In genomic region chr19:36850646-36851442, GRCh38 we compare ENCODE assay signal across 1 cellular context.
TF ChIP-seq lines count a peak whose summit lies in the region.

ZNF345 (plus strand) TSS chr19:36850876; CDS start chr19:36876831, 25,955 bp downstream.

TF ChIP-seq in HepG2, 621 proteins besides CTCF, POLR2A, EP300 and RAD21 (continued from another document and continues in another):
- TF ChIP-seq ZBTB14 (CRISPR knock-in tag; IDR thresholded peaks at IDR 0.05) (no peak), KLF12 (CRISPR knock-in tag; IDR thresholded peaks at IDR 0.05; ENCODE audit: borderline replicate concordance) (no peak), XBP1 (CRISPR knock-in tag; IDR thresholded peaks at IDR 0.05) (no peak), HMGA1 (CRISPR knock-in tag; conservative IDR thresholded peaks at IDR 0.05) (no peak), TRAFD1 (CRISPR knock-in tag; IDR thresholded peaks at IDR 0.05; ENCODE audit: borderline replicate concordance) (no peak), ZNF615 (CRISPR knock-in tag; IDR thresholded peaks at IDR 0.05; ENCODE audit: borderline replicate concordance) (no peak), CHCHD3 (CRISPR knock-in tag; IDR thresholded peaks at IDR 0.05) (no peak), KDM5A (IDR thresholded peaks at IDR 0.05; ENCODE audit: borderline replicate concordance, low read length) (peak; percentile 34), MLLT10 (CRISPR knock-in tag; IDR thresholded peaks at IDR 0.05) (no peak), HOXA5 (CRISPR knock-in tag; IDR thresholded peaks at IDR 0.05) (no peak), CENPBD1 (CRISPR knock-in tag; IDR thresholded peaks at IDR 0.05; ENCODE audit: borderline replicate concordance, low read depth) (no peak), SCMH1 (CRISPR knock-in tag; IDR thresholded peaks at IDR 0.05; ENCODE audit: borderline replicate concordance) (no peak), ZNF33B (CRISPR knock-in tag; IDR thresholded peaks at IDR 0.05) (no peak), ZMAT3 (CRISPR knock-in tag; conservative IDR thresholded peaks at IDR 0.05) (no peak), PHF5A (CRISPR knock-in tag; IDR thresholded peaks at IDR 0.05; ENCODE audit: low read depth, unreplicated experiment) (no peak), MEF2D (CRISPR knock-in tag; IDR thresholded peaks at IDR 0.05) (no peak), ZFP1 (CRISPR knock-in tag; IDR thresholded peaks at IDR 0.05) (no peak), CERS6 (CRISPR knock-in tag; IDR thresholded peaks at IDR 0.05) (no peak), PAX8 (CRISPR knock-in tag; IDR thresholded peaks at IDR 0.05; ENCODE audit: borderline replicate concordance) (no peak), U2AF2 (IDR thresholded peaks at IDR 0.05; ENCODE audit: low read depth, low read length) (no peak), ZBTB25 (CRISPR knock-in tag; IDR thresholded peaks at IDR 0.05) (no peak), ZNF713 (CRISPR knock-in tag; IDR thresholded peaks at IDR 0.05) (no peak), RNF2 (conservative IDR thresholded peaks at IDR 0.05; ENCODE audit: low read depth) (no peak), ZNF7 (CRISPR knock-in tag; IDR thresholded peaks at IDR 0.05) (no peak), GTF2F1 (IDR thresholded peaks at IDR 0.05; ENCODE audit: low read length) (no peak), PRDM15 (CRISPR knock-in tag; IDR thresholded peaks at IDR 0.05) (no peak), ATF6 (CRISPR knock-in tag; conservative IDR thresholded peaks at IDR 0.05) (no peak), ZNF510 (CRISPR knock-in tag; IDR thresholded peaks at IDR 0.05; ENCODE audit: low read depth) (no peak), MED1 (CRISPR knock-in tag; IDR thresholded peaks at IDR 0.05) (0 out of 2 replicates have a peak, but pooled peaks have one; percentile 10), DPF2 (CRISPR knock-in tag; IDR thresholded peaks at IDR 0.05; ENCODE audit: borderline replicate concordance, low read depth) (no peak), THYN1 (CRISPR knock-in tag; IDR thresholded peaks at IDR 0.05; ENCODE audit: borderline replicate concordance, low read depth) (no peak), MTA1 (CRISPR knock-in tag; IDR thresholded peaks at IDR 0.05; ENCODE audit: borderline replicate concordance) (0 out of 2 replicates have a peak, but pooled peaks have one; percentile 47), TRIM24 (CRISPR knock-in tag; IDR thresholded peaks at IDR 0.05) (no peak), ZNF543 (CRISPR knock-in tag; IDR thresholded peaks at IDR 0.05) (0 out of 2 replicates have a peak, but pooled peaks have one; percentile 32), ZNF605 (CRISPR knock-in tag; IDR thresholded peaks at IDR 0.05) (no peak), NFYC (CRISPR knock-in tag; IDR thresholded peaks at IDR 0.05) (no peak), RCOR2 (CRISPR knock-in tag; IDR thresholded peaks at IDR 0.05) (no peak), ZNF17 (CRISPR knock-in tag; IDR thresholded peaks at IDR 0.05) (no peak), MIER2 (CRISPR knock-in tag; IDR thresholded peaks at IDR 0.05) (no peak), RBAK (CRISPR knock-in tag; IDR thresholded peaks at IDR 0.05) (no peak), MAFK (conservative IDR thresholded peaks at IDR 0.05 in 1 of 2, IDR thresholded peaks at IDR 0.05 in 1 of 2; ENCODE audit: low read length in 2 of 2) (no peak), JDP2 (CRISPR knock-in tag; IDR thresholded peaks at IDR 0.05; ENCODE audit: borderline replicate concordance) (no peak), MIER3 (CRISPR knock-in tag; IDR thresholded peaks at IDR 0.05; ENCODE audit: borderline replicate concordance) (no peak; the same call in 1 of the 2 replicates), ZGPAT (CRISPR knock-in tag; IDR thresholded peaks at IDR 0.05) (peak; percentile 55; the same call in 1 of the 2 replicates), STAT6 (CRISPR knock-in tag; IDR thresholded peaks at IDR 0.05; ENCODE audit: borderline replicate concordance) (no peak), SIN3B (IDR thresholded peaks at IDR 0.05; ENCODE audit: low read length) (no peak), ZSCAN29 (CRISPR knock-in tag; conservative IDR thresholded peaks at IDR 0.05) (no peak), ZKSCAN5 (CRISPR knock-in tag; IDR thresholded peaks at IDR 0.05) (no peak), KAT8 (CRISPR knock-in tag; IDR thresholded peaks at IDR 0.05) (peak; percentile 36), ZNF317 (CRISPR knock-in tag; IDR thresholded peaks at IDR 0.05) (no peak), SATB2 (CRISPR knock-in tag; IDR thresholded peaks at IDR 0.05) (no peak), ZNF260 (CRISPR knock-in tag; IDR thresholded peaks at IDR 0.05; ENCODE audit: borderline replicate concordance, low read depth) (no peak), ZNF513 (CRISPR knock-in tag; conservative IDR thresholded peaks at IDR 0.05) (no peak), U2AF1 (optimal IDR thresholded peaks at IDR 0.05; ENCODE audit: low read depth, low read length) (no peak)
